24 cellular contexts compared by ENCODE assay signal in the genomic region with DNA sequence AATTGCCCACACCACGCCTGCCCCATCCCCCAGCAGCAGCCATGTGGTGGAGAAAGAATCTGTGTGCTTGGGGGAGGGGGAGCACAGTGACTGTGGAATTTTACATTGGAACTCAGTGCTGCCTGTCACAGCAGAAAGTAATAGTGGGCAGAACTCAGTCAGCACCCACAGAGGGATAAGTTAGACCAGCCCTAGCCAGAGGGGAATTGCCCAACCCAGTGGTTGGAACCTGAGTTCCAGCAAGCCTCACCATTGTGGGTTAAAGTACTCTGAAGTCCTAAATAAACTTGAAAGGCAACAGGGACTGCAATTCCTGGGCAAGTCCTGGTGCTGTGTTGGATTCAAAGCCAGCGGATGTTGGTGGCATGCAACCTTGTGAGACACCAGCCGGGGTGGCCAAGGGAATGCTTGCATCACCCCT.
DNase-seq lines count a peak whose midpoint lies in the region; ATAC-seq, FAIRE-seq and TF ChIP-seq lines count a peak whose summit lies in the region.
"Had no signal": no experiment of that assay in that cellular context is flagged by ENCODE, and none has a peak within 500 bp of the region (broad histone marks: within the 10 kb centered on the region; RNA-seq: fewer than 3 reads in every experiment).

No MANE protein-coding gene starts in this region.

- no peaks in the 10 kb centered on the region for H3K36me3 Mint-ChIP-seq in neural crest cell (ENCODE audit: low read depth)
- H3K36me3 Mint-ChIP-seq: brain, mesothelial cell of epicardium had no signal

- peak overlapping the region; percentile 57 for H3K27ac Mint-ChIP-seq in neural crest cell (ENCODE audit: unreplicated experiment)
- H3K27ac Mint-ChIP-seq: activated naive CD4-positive, alpha-beta T cell treated with anti-CD3 and anti-CD28 coated beads for 36 hours; mesothelial cell of epicardium had no signal

- H3K4me3 Mint-ChIP-seq in neural crest cell = no peak overlapping the region
- H3K4me3 Mint-ChIP-seq: activated naive CD4-positive, alpha-beta T cell treated with anti-CD3 and anti-CD28 coated beads for 36 hours; mesothelial cell of epicardium had no signal

- H3K4me1 Mint-ChIP-seq in neural crest cell = peaks cover 4% of the 10 kb centered on the region
- H3K4me1 Mint-ChIP-seq: brain had no signal

- no peaks in the 10 kb centered on the region for H3K9me3 ChIP-seq in ectodermal cell (ENCODE audit: control insufficient read depth, low read length)
- H3K9me3 ChIP-seq: esophagus squamous epithelium, right lobe of liver had no signal

- H3K27ac ChIP-seq in ectodermal cell (ENCODE audit: insufficient read depth, low read depth, low read length, poor library complexity, severe bottlenecking) = peak overlapping the region; percentile 16
- H3K27ac ChIP-seq: dorsolateral prefrontal cortex, esophagus squamous epithelium, right lobe of liver had no signal

- peaks cover 3% of the 10 kb centered on the region for H3K9me3 Mint-ChIP-seq in neural crest cell
- H3K9me3 Mint-ChIP-seq: activated naive CD4-positive, alpha-beta T cell treated with anti-CD3 and anti-CD28 coated beads for 36 hours had no signal

- peak; percentile 51 for FAIRE-seq in GM19239 (lab: Jason Lieb, UNC)
- FAIRE-seq: HepG2, keratinocyte had no signal

- WGBS in ectodermal cell, 2 experiments = 57 to 77% methylated on average over 3 of the region's 3 CpGs

- no peaks in the 10 kb centered on the region for H3K4me1 ChIP-seq in ectodermal cell (ENCODE audit: control insufficient read depth, insufficient read depth, low read length)
- H3K4me1 ChIP-seq: esophagus squamous epithelium, right lobe of liver had no signal

- no peak overlapping the region for H3K4me3 ChIP-seq in ectodermal cell (ENCODE audit: insufficient read depth, low read depth, low read length)
- H3K4me3 ChIP-seq: dorsolateral prefrontal cortex, esophagus squamous epithelium, right lobe of liver had no signal

- DNase-seq in GM19239 (ENCODE audit: insufficient read length, low spot score) = no peak
- peak; percentile 73 for DNase-seq in NCI-H82 treated with DMSO at 0.1 percent for 48 hours (lab: John Stamatoyannopoulos, UW; ENCODE audit: unreplicated experiment)
- no peak for DNase-seq in neural crest cell (ENCODE audit: low read depth, low spot score)
- no peak for DNase-seq in GM13977 (ENCODE audit: low spot score)
- DNase-seq: activated naive CD4-positive, alpha-beta T cell treated with anti-CD3 and anti-CD28 coated beads for 36 hours; Calu3; dorsolateral prefrontal cortex; esophagus squamous epithelium; NCI-H774; nucleus accumbens; right lobe of liver; SHP77; stimulated activated CD4-positive, alpha-beta T cell treated with anti-CD3 and anti-CD28 coated beads, Interleukin-1b, Interleukin-23, amount 100 ng/mL, for 48 hours; substantia nigra; T-helper 2 cell had no signal

- H3K27me3 Mint-ChIP-seq in neural crest cell (ENCODE audit: low read depth) = no peaks in the 10 kb centered on the region
- H3K27me3 Mint-ChIP-seq: brain had no signal

- H3K36me3 ChIP-seq in ectodermal cell (ENCODE audit: control insufficient read depth, insufficient read depth, low read length) = no peaks in the 10 kb centered on the region
- H3K36me3 ChIP-seq: esophagus squamous epithelium, right lobe of liver had no signal

- ATAC-seq in GM18858 (IDR thresholded peaks at IDR 0.05; ENCODE audit: unreplicated experiment) (no peak), GM21447 (IDR thresholded peaks at IDR 0.05; ENCODE audit: unreplicated experiment) (no peak), GM21367 (IDR thresholded peaks at IDR 0.05; ENCODE audit: unreplicated experiment) (no peak)
- ATAC-seq: HCT116, HepG2, right lobe of liver had no signal

- H3K27me3 ChIP-seq in ectodermal cell (ENCODE audit: control insufficient read depth, insufficient read depth, low read length, poor library complexity, severe bottlenecking) = no peaks in the 10 kb centered on the region
- H3K27me3 ChIP-seq: dorsolateral prefrontal cortex, esophagus squamous epithelium, right lobe of liver had no signal

- in situ Hi-C loops in GM13977 (cut with MboI; ENCODE audit: low pct_unique_long_range_greater_than_20kb, low sequenced_read_pairs, unreplicated experiment) = no loop called here

- TF ChIP-seq CTCF in neural crest cell (conservative IDR thresholded peaks at IDR 0.05) (no peak), GM13977 (IDR thresholded peaks at IDR 0.05; ENCODE audit: extremely low read depth, insufficient read depth, missing control alignments) (no peak)
